Comparison of ENCODE assay signal across 1 cellular context in genomic region chr12:101361455-101361854, GRCh38.
TF ChIP-seq lines count a peak whose summit lies in the region.

No MANE protein-coding gene starts in this region.

TF ChIP-seq in HEK293, 187 proteins besides CTCF, POLR2A, EP300 and RAD21 (continued from another document):
- peak; percentile 82 for TF ChIP-seq ZNF518A (tag by site-specific recombination; conservative IDR thresholded peaks at IDR 0.05; ENCODE audit: low read depth)
- peak; percentile 84 for TF ChIP-seq ZNF426 (tag by site-specific recombination; IDR thresholded peaks at IDR 0.05)
- TF ChIP-seq ZNF266 (tag by site-specific recombination; IDR thresholded peaks at IDR 0.05; ENCODE audit: low read depth): 0 out of 2 replicates have a peak, but pooled peaks have one; percentile 44
- TF ChIP-seq REST (tag by site-specific recombination; IDR thresholded peaks at IDR 0.05): peak; percentile 68; the same call in 1 of the 2 replicates
- TF ChIP-seq ZNF157 (tag by site-specific recombination; IDR thresholded peaks at IDR 0.05): no peak
- 0 out of 2 replicates have a peak, but pooled peaks have one; percentile 48 for TF ChIP-seq ZNF558 (tag by site-specific recombination; IDR thresholded peaks at IDR 0.05)
- TF ChIP-seq ZNF629 (tag by site-specific recombination; IDR thresholded peaks at IDR 0.05): 0 out of 2 replicates have a peak, but pooled peaks have one; percentile 14
- TF ChIP-seq AEBP2 (tag by site-specific recombination; IDR thresholded peaks at IDR 0.05; ENCODE audit: borderline replicate concordance): 0 out of 2 replicates have a peak, but pooled peaks have one; percentile 47
- TF ChIP-seq IKZF3 (tag by site-specific recombination; IDR thresholded peaks at IDR 0.05): no peak
- no peak for TF ChIP-seq ZNF311 (tag by site-specific recombination; IDR thresholded peaks at IDR 0.05; ENCODE audit: borderline replicate concordance)
- TF ChIP-seq ZNF560 (tag by site-specific recombination; IDR thresholded peaks at IDR 0.05; ENCODE audit: borderline replicate concordance): 0 out of 2 replicates have a peak, but pooled peaks have one; percentile 42
- TF ChIP-seq ZBTB11 (tag by site-specific recombination; conservative IDR thresholded peaks at IDR 0.05; ENCODE audit: low read depth): peak; percentile 69
- no peak for TF ChIP-seq EGR2 (tag by site-specific recombination; IDR thresholded peaks at IDR 0.05; ENCODE audit: low read depth)
- TF ChIP-seq ZNF335 (tag by site-specific recombination; conservative IDR thresholded peaks at IDR 0.05): no peak
- peak; percentile 57 for TF ChIP-seq ZNF433 (tag by site-specific recombination; IDR thresholded peaks at IDR 0.05; ENCODE audit: low read depth)
- peak; percentile 48; the same call in 1 of the 2 replicates for TF ChIP-seq ZNF664 (tag by site-specific recombination; IDR thresholded peaks at IDR 0.05)
- TF ChIP-seq ZNF292 (tag by site-specific recombination; IDR thresholded peaks at IDR 0.05; ENCODE audit: borderline replicate concordance, low read depth): 0 out of 2 replicates have a peak, but pooled peaks have one; percentile 37
- TF ChIP-seq ZNF791 (tag by site-specific recombination; IDR thresholded peaks at IDR 0.05): no peak
- TF ChIP-seq ZNF623 (tag by site-specific recombination; IDR thresholded peaks at IDR 0.05): peak; percentile 54; the same call in 1 of the 2 replicates
- peak; percentile 42; the same call in 1 of the 2 replicates for TF ChIP-seq GLI2 (tag by site-specific recombination; IDR thresholded peaks at IDR 0.05; ENCODE audit: borderline replicate concordance, low read depth)
- 0 out of 2 replicates have a peak, but pooled peaks have one; percentile 15 for TF ChIP-seq ZNF404 (tag by site-specific recombination; IDR thresholded peaks at IDR 0.05)
- peak; percentile 62 for TF ChIP-seq ZBTB8A (tag by site-specific recombination; IDR thresholded peaks at IDR 0.05)
- TF ChIP-seq ZXDB (tag by site-specific recombination; IDR thresholded peaks at IDR 0.05): peak; percentile 58
- peak; percentile 82; the same call in 1 of the 2 replicates for TF ChIP-seq ZNF140 (tag by site-specific recombination; IDR thresholded peaks at IDR 0.05)
